In the genomic region with DNA sequence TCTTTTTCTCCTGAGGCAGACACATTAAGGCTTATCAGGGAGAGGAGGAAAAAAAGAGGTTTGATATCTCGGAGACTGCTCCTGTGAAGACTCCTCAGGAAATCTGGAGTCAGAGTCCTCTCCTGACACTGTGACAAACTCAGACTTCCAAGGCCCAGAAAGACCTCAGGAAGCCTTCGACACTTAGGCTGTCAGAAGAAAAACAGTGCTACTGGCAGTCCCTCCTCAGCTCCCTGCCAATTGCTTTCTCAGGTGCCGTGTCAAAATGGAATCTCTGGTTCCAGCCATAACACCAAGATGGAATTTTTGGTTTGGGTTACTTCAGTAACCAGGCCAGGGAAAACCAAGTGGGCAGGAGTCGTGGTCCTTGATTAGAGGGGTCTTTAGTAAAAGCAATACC, we compare ENCODE assay signal across 16 cellular contexts. TPM values are rescaled to one million over a fixed set of nuclear protein-coding genes. Genes with fewer than 3 reads are reported as not detected.
DNase-seq lines count a peak whose midpoint lies in the region; FAIRE-seq and TF ChIP-seq lines count a peak whose summit lies in the region.
"Had no signal": no experiment of that assay in that cellular context is flagged by ENCODE, and none has a peak within 500 bp of the region (broad histone marks: within the 10 kb centered on the region; RNA-seq: fewer than 3 reads in every experiment).

No MANE protein-coding gene starts in this region.

- DNase-seq in cardiac muscle cell (ENCODE audit: low read depth in 1 of 2, low spot score in 1 of 2) (no peak), cardiac septum (ENCODE audit: low spot score) (no peak), mesenchymal stem cell (no peak), D721Med (ENCODE audit: insufficient read length, low spot score) (no peak), HK-2 (ENCODE audit: unreplicated experiment) (no peak)
- DNase-seq in activated CD4-positive, alpha-beta memory T cell treated with anti-CD3 and anti-CD28 coated beads, Interleukin-2, amount 10 ng/mL, durations not matched to agents 7 days and 5 days = no peak
- no peak for DNase-seq in stimulated activated CD4-positive, alpha-beta T cell treated with anti-CD3 and anti-CD28 coated beads, Interleukin-2, amount 100 ng/mL, for 48 hours
- DNase-seq: DMS79 treated with DMSO at 0.1 percent for 48 hours; effector CD8-positive, alpha-beta T cell; NCI-H2081 treated with DMSO at 0.1 percent for 48 hours; SJCRH30; WERI-Rb-1 had no signal

- no peaks in the 10 kb centered on the region for H3K9me3 ChIP-seq in cardiac muscle cell (ENCODE audit: low read depth)
- H3K9me3 ChIP-seq in mesodermal cell (ENCODE audit: control insufficient read depth, low read length) = no peaks in the 10 kb centered on the region
- H3K9me3 ChIP-seq in mesenchymal stem cell (ENCODE audit: control insufficient read depth, low read length) = no peaks in the 10 kb centered on the region
- H3K9me3 ChIP-seq: SJCRH30 had no signal

- H2BK5ac ChIP-seq in mesenchymal stem cell (ENCODE audit: low read depth, low read length, poor library complexity, severe bottlenecking) = no peak overlapping the region

- H4K91ac ChIP-seq in mesenchymal stem cell (ENCODE audit: low read length) = no peak overlapping the region

- peak overlapping the region in 1 of 2 experiments; percentile 17 for H2BK12ac ChIP-seq in mesenchymal stem cell (ENCODE audit: low read length in 2 of 2)

- WGBS in mesodermal cell (ENCODE audit: insufficient coverage in 2 of 2), 2 experiments = 82 to 85% methylated on average over 3 to 4 of the region's 4 CpGs
- 87% methylated on average over 4 of the region's 4 CpGs for WGBS in mesenchymal stem cell

- no peak overlapping the region for H3K18ac ChIP-seq in mesenchymal stem cell (ENCODE audit: low read depth in 1 of 2, low read length in 2 of 2)

- no peak overlapping the region for H3K23ac ChIP-seq in mesenchymal stem cell (ENCODE audit: low read length in 2 of 2)

- H3K4me1 ChIP-seq in cardiac muscle cell (ENCODE audit: low read depth) (peaks cover 6% of the 10 kb centered on the region), mesodermal cell (ENCODE audit: control insufficient read depth, insufficient read depth, low read length, poor library complexity, severe bottlenecking) (peaks cover 34% of the 10 kb centered on the region), mesenchymal stem cell (ENCODE audit: control insufficient read depth, insufficient read depth, low read depth, low read length) (peaks cover 26% of the 10 kb centered on the region)

- intact Hi-C loops in cardiac septum (cut with DNase I) = loop anchor here (10.0 kb wide), 1 partner anchor 261 kb away; no protein-coding TSS in a partner anchor

- H4K8ac ChIP-seq in mesenchymal stem cell (ENCODE audit: low read length) = no peak overlapping the region

- H3K9ac ChIP-seq in mesenchymal stem cell (ENCODE audit: low read length) = no peak overlapping the region

- H3K27me3 Mint-ChIP-seq in activated CD4-positive, alpha-beta memory T cell treated with anti-CD3 and anti-CD28 coated beads, Interleukin-2, amount 10 ng/mL, durations not matched to agents 7 days and 5 days = no peaks in the 10 kb centered on the region

- H3K4me3 Mint-ChIP-seq in activated CD4-positive, alpha-beta memory T cell treated with anti-CD3 and anti-CD28 coated beads, Interleukin-2, amount 10 ng/mL, durations not matched to agents 7 days and 5 days = peak overlapping the region; percentile 96
- H3K4me3 Mint-ChIP-seq: mesothelial cell of epicardium had no signal

- peaks cover 59% of the 10 kb centered on the region for H3K4me1 Mint-ChIP-seq in activated CD4-positive, alpha-beta memory T cell treated with anti-CD3 and anti-CD28 coated beads, Interleukin-2, amount 10 ng/mL, durations not matched to agents 7 days and 5 days

- TF ChIP-seq CTCF in cardiac muscle cell (IDR thresholded peaks at IDR 0.05; ENCODE audit: low read depth, low read length) = no peak
- no peak for TF ChIP-seq CTCF in D721Med (IDR thresholded peaks at IDR 0.05; ENCODE audit: insufficient read depth, missing control alignments)

- no peak overlapping the region for H3K4me2 ChIP-seq in mesenchymal stem cell (ENCODE audit: low read length, poor library complexity, severe bottlenecking)
- H3K4me2 ChIP-seq: smooth muscle cell had no signal

- H3K36me3 Mint-ChIP-seq in activated CD4-positive, alpha-beta memory T cell treated with anti-CD3 and anti-CD28 coated beads, Interleukin-2, amount 10 ng/mL, durations not matched to agents 7 days and 5 days (ENCODE audit: low read depth) = peaks cover 72% of the 10 kb centered on the region

- POLR2A ChIA-PET in activated CD4-positive, alpha-beta memory T cell treated with anti-CD3 and anti-CD28 coated beads, Interleukin-2, amount 10 ng/mL, durations not matched to agents 7 days and 5 days (lab: Charles Lee) = interaction anchor here (0.8 to 19.2 kb wide), 4 partner anchors 8 to 76 kb away, joined by 3 to 905 read pairs (median 306); no protein-coding TSS in a partner anchor

- no peak overlapping the region for H2BK15ac ChIP-seq in mesenchymal stem cell (ENCODE audit: low read depth, poor library complexity, severe bottlenecking)

- CTCF ChIA-PET in activated CD4-positive, alpha-beta memory T cell treated with anti-CD3 and anti-CD28 coated beads, Interleukin-2, amount 10 ng/mL, durations not matched to agents 7 days and 5 days (lab: Charles Lee) = interaction anchor here (1.1 to 10.1 kb wide), 5 partner anchors 9 to 110 kb away, joined by 3 to 254 read pairs (median 5); no protein-coding TSS in a partner anchor

- peak overlapping the region; percentile 91 for H3K27ac Mint-ChIP-seq in activated CD4-positive, alpha-beta memory T cell treated with anti-CD3 and anti-CD28 coated beads, Interleukin-2, amount 10 ng/mL, durations not matched to agents 7 days and 5 days
- H3K27ac Mint-ChIP-seq: mesothelial cell of epicardium had no signal

- no peak overlapping the region for H2AK5ac ChIP-seq in mesenchymal stem cell (ENCODE audit: low read length, severe bottlenecking)

- no peaks in the 10 kb centered on the region for H3K9me3 Mint-ChIP-seq in activated CD4-positive, alpha-beta memory T cell treated with anti-CD3 and anti-CD28 coated beads, Interleukin-2, amount 10 ng/mL, durations not matched to agents 7 days and 5 days

- H2BK120ac ChIP-seq in mesenchymal stem cell (ENCODE audit: low read depth, low read length) = no peak overlapping the region

- H2AFZ ChIP-seq in mesenchymal stem cell (ENCODE audit: low read depth, low read length) = no peak overlapping the region

- FAIRE-seq in D721Med (lab: Jason Lieb, UNC) = no peak

- H3K27ac ChIP-seq in cardiac muscle cell = peak overlapping the region; percentile 20
- peak overlapping the region; percentile 36 for H3K27ac ChIP-seq in mesodermal cell (ENCODE audit: low read depth, low read length, severe bottlenecking)
- H3K27ac ChIP-seq in mesenchymal stem cell (ENCODE audit: low read length, poor library complexity, severe bottlenecking) = no peak overlapping the region
- H3K27ac ChIP-seq: SJCRH30, WERI-Rb-1 had no signal

- H3K4me3 ChIP-seq in cardiac muscle cell (no peak overlapping the region), mesodermal cell (ENCODE audit: extremely low read depth, insufficient read depth, low read length, poor library complexity, severe bottlenecking) (no peak overlapping the region), mesenchymal stem cell (ENCODE audit: insufficient read depth in 1 of 2, low read depth in 1 of 2, low read length in 2 of 2) (no peak overlapping the region)
- H3K4me3 ChIP-seq: SJCRH30, smooth muscle cell had no signal

- H3K27me3 ChIP-seq in cardiac muscle cell = no peaks in the 10 kb centered on the region
- no peaks in the 10 kb centered on the region for H3K27me3 ChIP-seq in mesenchymal stem cell (ENCODE audit: control insufficient read depth in 1 of 2, insufficient read depth in 1 of 2, low read length in 2 of 2)
- H3K27me3 ChIP-seq: SJCRH30 had no signal

- no peak overlapping the region for H3K4ac ChIP-seq in mesenchymal stem cell (ENCODE audit: low read depth in 1 of 2, low read length in 2 of 2)

- no peak overlapping the region for H3K14ac ChIP-seq in mesenchymal stem cell (ENCODE audit: low read length in 2 of 2)

- H3K79me1 ChIP-seq in mesenchymal stem cell (replicated peaks; ENCODE audit: low read length, poor library complexity, severe bottlenecking) = peaks cover 2% of the 10 kb centered on the region

- no peaks in the 10 kb centered on the region for H3K36me3 ChIP-seq in cardiac muscle cell
- peaks cover 44% of the 10 kb centered on the region for H3K36me3 ChIP-seq in mesodermal cell (ENCODE audit: control insufficient read depth, insufficient read depth, low read length)
- peaks cover 5 to 8% of the 10 kb centered on the region in 2 experiments for H3K36me3 ChIP-seq in mesenchymal stem cell (ENCODE audit: control insufficient read depth in 1 of 2, insufficient read depth in 2 of 2, low read depth in 1 of 2, low read length in 2 of 2)
- H3K36me3 ChIP-seq: SJCRH30, WERI-Rb-1 had no signal

RNA-seq across cellular contexts. Expression of a gene that starts 4.1 kb away (rescaled TPM):
- 7.6 and 16.4 TPM in 2 replicates for total RNA-seq in cardiac muscle cell
- 8.3 and 10.8 TPM in 2 replicates for polyA plus RNA-seq in cardiac muscle cell
- 12.1 TPM for total RNA-seq in cardiac septum
- total RNA-seq in activated CD4-positive, alpha-beta memory T cell treated with anti-CD3 and anti-CD28 coated beads, Interleukin-2, amount 10 ng/mL, durations not matched to agents 7 days and 5 days = 100 to 1,000 TPM; 301 to 316 TPM
- polyA plus RNA-seq in mesodermal cell (2013, experiment 1 of 2) = 21.5 TPM
- polyA plus RNA-seq in mesodermal cell (2013, experiment 2 of 2) = 18.8 TPM
- polyA plus RNA-seq in mesenchymal stem cell (2013, experiment 1 of 2) = 23.9 TPM
- polyA plus RNA-seq in mesenchymal stem cell (2013, experiment 2 of 2) = 21.2 TPM

RNA-seq across cellular contexts. Expression of a gene that starts 10.1 kb away (rescaled TPM):
- total RNA-seq in cardiac muscle cell (not detected in 2 replicates), cardiac septum (not detected)
- polyA plus RNA-seq in cardiac muscle cell = not detected in 2 replicates
- total RNA-seq in activated CD4-positive, alpha-beta memory T cell treated with anti-CD3 and anti-CD28 coated beads, Interleukin-2, amount 10 ng/mL, durations not matched to agents 7 days and 5 days = not detected
- polyA plus RNA-seq in mesodermal cell (2013, experiment 1 of 2) = not detected
- polyA plus RNA-seq in mesodermal cell (2013, experiment 2 of 2) = not detected
- polyA plus RNA-seq in mesenchymal stem cell (2013, experiment 1 of 2) = not detected
- polyA plus RNA-seq in mesenchymal stem cell (2013, experiment 2 of 2) = not detected
- total RNA-seq: mesothelial cell of epicardium, SJCRH30, smooth muscle cell, temporal lobe had no signal
- polyA plus RNA-seq: smooth muscle cell had no signal

Comparison
In these comparisons a context has a peak if more than half of its experiments do, and no peak if none do; other contexts are left out.
1. RNA of a gene that starts 4.1 kb away (total RNA-seq): 301 to 316 TPM in activated CD4-positive, alpha-beta memory T cell treated with anti-CD3 and anti-CD28 coated beads, Interleukin-2, amount 10 ng/mL, durations not matched to agents 7 days and 5 days; 7.6 to 16.4 TPM in cardiac muscle cell and 12.1 TPM in cardiac septum (single experiment); every median in the first group is over 10 times any median in the second.